8 cellular contexts compared by ENCODE assay signal in genomic region chr16:28553776-28554633, GRCh38. TPM values are rescaled to one million over a fixed set of nuclear protein-coding genes. Genes with fewer than 3 reads are reported as not detected.
A peak's percentile ranks its signal among the peaks of the same experiment; 100 is the strongest.
DNase-seq lines count a peak whose midpoint lies in the region; ATAC-seq, FAIRE-seq and TF ChIP-seq lines count a peak whose summit lies in the region.

Gene SGF29, plus strand, starts transcription at chr16:28553920. Its CDS starts 27,150 bp downstream, at chr16:28581070.

- H3K4me3 Mint-ChIP-seq in endothelial cell (ENCODE audit: unreplicated experiment) = peak within 1 kb of the TSS; percentile 92

- H3K9ac ChIP-seq in HUES64 (ENCODE audit: low read depth, low read length) (peak within 1 kb of the TSS; percentile 96), OCI-LY1 (ENCODE audit: low read length) (peak within 1 kb of the TSS; percentile 92)

- H3F3A ChIP-seq in OCI-LY1 (ENCODE audit: insufficient read depth, low read length) = no peaks in the 10 kb centered on the region

- peak within 1 kb of the TSS; percentile 94 for H3K4me2 ChIP-seq in OCI-LY1 (ENCODE audit: low read length)

- no peaks in the 10 kb centered on the region for H3K9me2 ChIP-seq in OCI-LY1 (ENCODE audit: low read depth, low read length)

- no peak within 1 kb of the TSS; the same call in 1 of the 2 replicates for H2AFZ ChIP-seq in OCI-LY1 (ENCODE audit: low read length)

- peaks cover 11% of the 10 kb centered on the region for H3K36me3 Mint-ChIP-seq in endothelial cell (ENCODE audit: low read depth, unreplicated experiment)

- H3K79me2 ChIP-seq in OCI-LY1 (ENCODE audit: insufficient read depth, low read length) = no peaks in the 10 kb centered on the region

- no peaks in the 10 kb centered on the region for H3K27me3 ChIP-seq in HUES64 (ENCODE audit: insufficient read depth, low read length)
- no peaks in the 10 kb centered on the region for H3K27me3 ChIP-seq in OCI-LY1 (ENCODE audit: insufficient read depth, low read length)

- no peaks in the 10 kb centered on the region for H4K20me1 ChIP-seq in OCI-LY1 (ENCODE audit: insufficient read depth, low read length)

- peak within 1 kb of the TSS; percentile 77 for H3K27ac Mint-ChIP-seq in endothelial cell (ENCODE audit: unreplicated experiment)

- peak; percentile 75 for ATAC-seq in GM21423 (IDR thresholded peaks at IDR 0.05; ENCODE audit: unreplicated experiment)

- no peaks in the 10 kb centered on the region for H3K9me3 Mint-ChIP-seq in endothelial cell (ENCODE audit: unreplicated experiment)

- H3K4me1 Mint-ChIP-seq in endothelial cell (ENCODE audit: unreplicated experiment) = peaks cover 5% of the 10 kb centered on the region

- H3K4me1 ChIP-seq in HUES64 (ENCODE audit: insufficient read depth, low read length) (no peaks in the 10 kb centered on the region), OCI-LY1 (ENCODE audit: insufficient read depth, low read length, severe bottlenecking) (peaks cover 21% of the 10 kb centered on the region)

- H3K27ac ChIP-seq in HUES64 (ENCODE audit: low read depth, low read length) (peak within 1 kb of the TSS; percentile 100), OCI-LY1 (ENCODE audit: low read depth, low read length, poor library complexity, severe bottlenecking) (peak within 1 kb of the TSS; percentile 91)

- H3K9me3 ChIP-seq in HUES64 (ENCODE audit: insufficient read depth, low read depth, low read length) (no peaks in the 10 kb centered on the region), OCI-LY1 (ENCODE audit: low read length) (no peaks in the 10 kb centered on the region)

- DNase-seq in D721Med (ENCODE audit: insufficient read length, low spot score) = peak; percentile 68
- DNase-seq in activated CD8-positive, alpha-beta memory T cell treated with anti-CD3 and anti-CD28 coated beads, Interleukin-2, amount 50 U/mL, for 4 hours = peak; percentile 90
- peak; percentile 87 for DNase-seq in endothelial cell (ENCODE audit: low spot score)
- peak; percentile 91 for DNase-seq in midbrain (lab: John Stamatoyannopoulos, UW)
- DNase-seq in stimulated activated CD8-positive, alpha-beta memory T cell treated with anti-CD3 and anti-CD28 coated beads, Interleukin-2, amount 100 ng/mL, for 1 hour (ENCODE audit: low read depth in 2 of 2) = peak; percentile 84 to 89

- TF ChIP-seq CTCF in D721Med (IDR thresholded peaks at IDR 0.05; ENCODE audit: insufficient read depth, missing control alignments) = peak; percentile 12
- TF ChIP-seq CTCF in OCI-LY1 (IDR thresholded peaks at IDR 0.05; ENCODE audit: low read length) = peak; percentile 33; the same call in 1 of the 2 replicates
- no peak for TF ChIP-seq CTCF in endothelial cell (IDR thresholded peaks at IDR 0.05; ENCODE audit: unreplicated experiment)

- no peak for FAIRE-seq in D721Med (lab: Jason Lieb, UNC)

- WGBS in HUES64 = 7% methylated on average over 72 of the region's 88 CpGs

- peak within 1 kb of the TSS; percentile 89 for H3K4me3 ChIP-seq in HUES64 (ENCODE audit: low read length)
- H3K4me3 ChIP-seq in OCI-LY1 (ENCODE audit: low read depth, low read length, poor library complexity, severe bottlenecking) = peak within 1 kb of the TSS; percentile 69

- peaks cover 1% of the 10 kb centered on the region for H3K27me3 Mint-ChIP-seq in endothelial cell (ENCODE audit: unreplicated experiment)

- H3K36me3 ChIP-seq in HUES64 (ENCODE audit: insufficient read depth, low read length) (peaks cover 7% of the 10 kb centered on the region; the same call in 1 of the 2 replicates), OCI-LY1 (ENCODE audit: insufficient read depth, low read length) (peaks cover 12% of the 10 kb centered on the region)

RNA-seq across cellular contexts. Expression of gene SGF29, which starts in this region (rescaled TPM):
- polyA plus RNA-seq in HUES64 (2013, experiment 1 of 2) = 14.7 TPM
- 14.1 TPM for polyA plus RNA-seq in HUES64 (2013, experiment 2 of 2)
- total RNA-seq in endothelial cell (ENCODE audit: unreplicated experiment) = 18.6 TPM

Comparison
In these comparisons a context has a peak if more than half of its experiments do, and no peak if none do; other contexts are left out.
1. Peak in every context shown above with its lines: DNase-seq, ATAC-seq, H3K4me3 ChIP-seq and H3K27ac ChIP-seq.